In the genomic region with DNA sequence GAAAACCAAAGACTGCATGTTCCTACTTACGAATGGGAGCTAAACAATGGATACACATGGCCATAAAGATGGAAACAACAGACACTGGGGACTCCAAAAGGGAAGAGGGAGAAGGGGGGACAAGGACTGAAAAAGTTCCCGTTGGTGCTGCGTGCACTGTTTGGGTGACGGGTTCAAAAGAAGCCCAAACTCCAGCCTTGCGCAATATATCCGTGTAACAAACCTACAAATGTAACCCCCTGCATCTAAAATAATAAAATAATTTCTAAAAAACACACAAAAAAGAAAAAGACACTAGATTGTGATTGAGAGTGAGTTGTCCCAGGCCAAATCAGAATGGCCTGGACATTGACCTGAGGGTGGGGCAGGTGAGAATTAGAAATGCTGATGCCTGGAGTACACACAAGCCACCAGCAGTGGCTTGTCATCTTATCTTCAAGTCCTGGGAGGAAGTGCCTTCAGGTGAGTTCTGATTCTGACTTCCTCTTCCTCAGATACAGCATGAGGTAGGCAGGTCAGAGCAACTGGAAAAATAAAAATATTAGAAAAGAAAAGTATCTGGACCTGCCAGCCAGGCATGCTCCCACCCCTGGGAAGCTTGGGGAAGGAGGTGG, we compare ENCODE assay signal across 3 cellular contexts.
A peak's percentile ranks its signal among the peaks of the same experiment; 100 is the strongest.
TF ChIP-seq lines count a peak whose summit lies in the region.

No MANE protein-coding gene starts in this region.

TF ChIP-seq in IMR-90, 13 proteins besides CTCF, POLR2A, EP300 and RAD21:
- no peak for TF ChIP-seq CHD1 (IDR thresholded peaks at IDR 0.05; ENCODE audit: low read depth, low read length)
- peak; percentile 60 for TF ChIP-seq CEBPB (IDR thresholded peaks at IDR 0.05; ENCODE audit: low read depth, low read length)

TF ChIP-seq in H1, 55 proteins besides CTCF, POLR2A, EP300 and RAD21:
- TF ChIP-seq MAX (IDR thresholded peaks at IDR 0.05): no peak
- TF ChIP-seq SIRT6 (IDR thresholded peaks at IDR 0.05; ENCODE audit: low read length): no peak
- TF ChIP-seq EZH2 (IDR thresholded peaks at IDR 0.05; ENCODE audit: low read depth, low read length, severe bottlenecking): no peak
- no peak for TF ChIP-seq CBX5 (IDR thresholded peaks at IDR 0.05; ENCODE audit: low read depth, low read length)
- 0 out of 2 replicates have a peak, but pooled peaks have one; percentile 55 for TF ChIP-seq CEBPB (IDR thresholded peaks at IDR 0.05; ENCODE audit: low read depth, low read length)

TF ChIP-seq in HepG2, 621 proteins besides CTCF, POLR2A, EP300 and RAD21:
- TF ChIP-seq CEBPB (IDR thresholded peaks at IDR 0.05; ENCODE audit: borderline replicate concordance, low read depth, low read length): peak; percentile 75
- no peak for TF ChIP-seq KDM2A (CRISPR knock-in tag; IDR thresholded peaks at IDR 0.05; ENCODE audit: borderline replicate concordance, low read depth)
- TF ChIP-seq NFE2L1 (CRISPR knock-in tag; IDR thresholded peaks at IDR 0.05; ENCODE audit: borderline replicate concordance): no peak
- TF ChIP-seq CBX2 (IDR thresholded peaks at IDR 0.05; ENCODE audit: low read depth, low read length): no peak
- no peak for TF ChIP-seq CBX2 (CRISPR knock-in tag; IDR thresholded peaks at IDR 0.05; ENCODE audit: low read depth)
- no peak for TF ChIP-seq REXO4 (CRISPR knock-in tag; IDR thresholded peaks at IDR 0.05; ENCODE audit: borderline replicate concordance)
